ENCODE assay signal across 10 cellular contexts in genomic region chr2:66446178-66446860, GRCh38. TPM values are rescaled to one million over a fixed set of nuclear protein-coding genes. Genes with fewer than 3 reads are reported as not detected.
A peak's percentile ranks its signal among the peaks of the same experiment; 100 is the strongest.
DNase-seq lines count a peak whose midpoint lies in the region; ATAC-seq and TF ChIP-seq lines count a peak whose summit lies in the region.
"Had no signal": no experiment of that assay in that cellular context is flagged by ENCODE, and none has a peak within 500 bp of the region (broad histone marks: within the 10 kb centered on the region; RNA-seq: fewer than 3 reads in every experiment).

No MANE protein-coding gene starts in this region.

- H2BK120ac ChIP-seq in mesenchymal stem cell (ENCODE audit: low read depth, low read length), result peak overlapping the region; percentile 98

- intact Hi-C loops in tibial artery (cut with DNase I; ENCODE audit: low total_unique reads), result no loop called here

- peak overlapping the region; percentile 76 to 99 for H2BK12ac ChIP-seq in mesenchymal stem cell (ENCODE audit: low read length in 2 of 2)

- peak overlapping the region; percentile 3 for H2AFZ ChIP-seq in mesenchymal stem cell (ENCODE audit: low read depth, low read length)

- peak in 1 of 2 experiments; percentile 0 for TF ChIP-seq CTCF in tibial artery (IDR thresholded peaks at IDR 0.05)

- WGBS in esophagus, 2 donors, result 21% methylated on average over 43 of the region's 43 CpGs
- WGBS in mesenchymal stem cell, result 3% methylated on average over 40 of the region's 43 CpGs

- H3K14ac ChIP-seq in mesenchymal stem cell (ENCODE audit: low read length in 2 of 2), result peak overlapping the region; percentile 58 to 100

- peak overlapping the region; percentile 58 for H2BK5ac ChIP-seq in mesenchymal stem cell (ENCODE audit: low read depth, low read length, poor library complexity, severe bottlenecking)

- H3K23ac ChIP-seq in mesenchymal stem cell (ENCODE audit: low read length in 2 of 2), result peak overlapping the region; percentile 80 to 96

- H4K91ac ChIP-seq in mesenchymal stem cell (ENCODE audit: low read length), result peak overlapping the region; percentile 98

- no peak for ATAC-seq in HG02571 (IDR thresholded peaks at IDR 0.05; ENCODE audit: unreplicated experiment)

- H3K4me1 ChIP-seq in esophagus (ENCODE audit: control insufficient read depth in 2 of 2, insufficient read depth in 2 of 2, low read length in 1 of 2) (peaks cover 0 to 2% of the 10 kb centered on the region in 2 donors), mesenchymal stem cell (ENCODE audit: control insufficient read depth, insufficient read depth, low read depth, low read length) (peaks cover 15% of the 10 kb centered on the region), tibial artery (peaks cover 0 to 25% (median 2%) of the 10 kb centered on the region in 4 donors)

- H3K36me3 ChIP-seq in esophagus (ENCODE audit: control insufficient read depth in 2 of 2, insufficient read depth in 2 of 2, low read length in 1 of 2) (peaks cover 0 to 10% of the 10 kb centered on the region in 2 donors), mesenchymal stem cell (ENCODE audit: control insufficient read depth in 1 of 2, insufficient read depth in 2 of 2, low read depth in 1 of 2, low read length in 2 of 2) (peaks cover 6 to 13% of the 10 kb centered on the region in 2 experiments), tibial artery (peaks cover 5 to 33% (median 9%) of the 10 kb centered on the region in 3 donors)

- peaks cover 4% of the 10 kb centered on the region for H3K79me1 ChIP-seq in mesenchymal stem cell (replicated peaks; ENCODE audit: low read length, poor library complexity, severe bottlenecking)

- no peaks in the 10 kb centered on the region for H3K27me3 ChIP-seq in esophagus (ENCODE audit: control insufficient read depth in 1 of 2, insufficient read depth in 2 of 2, low read length in 2 of 2)
- peaks cover 0 to 10% of the 10 kb centered on the region in 2 experiments for H3K27me3 ChIP-seq in mesenchymal stem cell (ENCODE audit: control insufficient read depth in 1 of 2, insufficient read depth in 1 of 2, low read length in 2 of 2)
- no peaks in the 10 kb centered on the region for H3K27me3 ChIP-seq in tibial artery

- DNase-seq in KBM-7 (peak; percentile 76), mesenchymal stem cell (peak; percentile 87), tibial artery (no peak), NCI-H2171 treated with DMSO at 0.1 percent for 48 hours (lab: John Stamatoyannopoulos, UW) (no peak), NCI-H187 (lab: John Stamatoyannopoulos, UW) (no peak)
- DNase-seq in stimulated activated CD4-positive, alpha-beta T cell treated with anti-CD3 and anti-CD28 coated beads, Interleukin-4, amount 100 ng/mL, for 24 hours, result no peak
- DNase-seq: NCI-H1417 treated with DMSO at 0.1 percent for 48 hours, T-helper 9 cell had no signal

- H3K27ac ChIP-seq in esophagus (ENCODE audit: low read depth in 2 of 2, low read length in 1 of 2) (peak overlapping the region; percentile 81 to 92), mesenchymal stem cell (ENCODE audit: low read length, poor library complexity, severe bottlenecking) (no peak overlapping the region), tibial artery (peak overlapping the region; percentile 62 to 77)

- no peaks in the 10 kb centered on the region for H3K9me3 ChIP-seq in esophagus (ENCODE audit: control insufficient read depth in 2 of 2, insufficient read depth in 1 of 2, low read depth in 1 of 2, low read length in 1 of 2)
- H3K9me3 ChIP-seq in mesenchymal stem cell (ENCODE audit: control insufficient read depth, low read length), result no peaks in the 10 kb centered on the region
- no peaks in the 10 kb centered on the region for H3K9me3 ChIP-seq in tibial artery

- peak overlapping the region; percentile 99 for H3K9ac ChIP-seq in mesenchymal stem cell (ENCODE audit: low read length)

- peak overlapping the region; percentile 64 to 99 for H3K4ac ChIP-seq in mesenchymal stem cell (ENCODE audit: low read depth in 1 of 2, low read length in 2 of 2)

- H3K4me3 ChIP-seq in esophagus (ENCODE audit: low read depth in 1 of 2, low read length in 2 of 2) (peak overlapping the region; percentile 66 to 76), mesenchymal stem cell (ENCODE audit: insufficient read depth in 1 of 2, low read depth in 1 of 2, low read length in 2 of 2) (peak overlapping the region; percentile 60 to 72), tibial artery (peak overlapping the region; percentile 31 to 48)

- peak overlapping the region; percentile 86 for H4K8ac ChIP-seq in mesenchymal stem cell (ENCODE audit: low read length)

- in situ Hi-C loops in KBM-7 (cut with MboI; ENCODE audit: low pct_unique_long_range_greater_than_20kb, low sequenced_read_pairs), result no loop called here

- H3K4me2 ChIP-seq in mesenchymal stem cell (ENCODE audit: low read length, poor library complexity, severe bottlenecking), result peak overlapping the region; percentile 94

- H2BK15ac ChIP-seq in mesenchymal stem cell (ENCODE audit: low read depth, poor library complexity, severe bottlenecking), result peak overlapping the region; percentile 30

- H3K18ac ChIP-seq in mesenchymal stem cell (ENCODE audit: low read depth in 1 of 2, low read length in 2 of 2), result peak overlapping the region; percentile 99 to 100

- no peak overlapping the region for H2AK5ac ChIP-seq in mesenchymal stem cell (ENCODE audit: low read length, severe bottlenecking)

RNA-seq across cellular contexts. Expression of gene MEIS1, which starts 11.4 kb away (rescaled TPM):
- 10 to 100 TPM; 16.8 to 30.4 TPM for polyA plus RNA-seq in esophagus
- 24.4 TPM for polyA plus RNA-seq in mesenchymal stem cell (2013, experiment 1 of 2)
- polyA plus RNA-seq in mesenchymal stem cell (2013, experiment 2 of 2), result 23.5 TPM

Comparison
In these comparisons a context has a peak if more than half of its experiments do, and no peak if none do; other contexts are left out.
1. DNase-seq: peak in KBM-7 (single experiment) and mesenchymal stem cell (single experiment); none in tibial artery (0 of 2), NCI-H2171 treated with DMSO at 0.1 percent for 48 hours (single experiment), stimulated activated CD4-positive, alpha-beta T cell treated with anti-CD3 and anti-CD28 coated beads, Interleukin-4, amount 100 ng/mL, for 24 hours (single experiment) and NCI-H187 (0 of 2).
2. Peak in every context shown above with its lines, with median percentiles within 50 percentile points of each other: H3K4me3 ChIP-seq.